Comparison of ENCODE assay signal across 29 cellular contexts in the genomic region with DNA sequence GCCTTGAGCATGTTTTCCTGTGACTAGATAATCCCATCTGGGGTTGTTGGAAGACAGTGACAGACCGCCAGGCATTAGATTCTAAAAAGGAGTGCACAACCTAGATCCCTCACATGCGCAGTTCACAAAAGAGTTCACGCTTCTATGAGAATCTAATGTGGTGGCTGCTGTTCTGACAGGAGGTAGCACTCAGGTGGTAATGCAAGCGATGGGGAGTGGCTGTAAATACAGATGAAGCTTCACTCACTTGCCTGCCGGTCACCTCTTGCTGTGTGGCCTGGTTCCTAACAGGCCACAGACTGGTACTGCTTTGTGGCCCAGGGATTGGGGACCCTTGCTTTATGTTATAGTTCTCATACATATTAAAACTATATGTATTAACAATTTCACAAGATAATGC.
"Had no signal": no experiment of that assay in that cellular context is flagged by ENCODE, and none has a peak within 500 bp of the region (broad histone marks: within the 10 kb centered on the region; RNA-seq: fewer than 3 reads in every experiment).

No MANE protein-coding gene starts in this region.

- H3K4me3 ChIP-seq: stomach, suprapubic skin, testis, thoracic aorta, thyroid gland, tibial artery, tibial nerve, transverse colon, upper lobe of left lung, upper lobe of right lung, uterus, vagina had no signal

- H3K27ac Mint-ChIP-seq: stimulated activated effector memory CD8-positive, alpha-beta T cell treated with anti-CD3 and anti-CD28 coated beads, Interleukin-12 subunit alpha, Interleukin-12 subunit beta, amount 100 ng/mL, for 72 hours; stimulated activated memory B cell treated with anti-CD40 and anti-IgM and Interleukin-4, amounts not matched to agents 10 μg/mL and 1 μg/mL and 100 μg/mL, for 72 hours; stimulated activated naive B cell treated with anti-CD40 and anti-IgM and Interleukin-4, amounts not matched to agents 10 μg/mL and 1 μg/mL and 100 μg/mL, for 72 hours; stimulated activated naive CD8-positive, alpha-beta T cell treated with anti-CD3 and anti-CD28 coated beads, Interleukin-15, amount 100 ng/mL, for 72 hours; stimulated activated naive CD8-positive, alpha-beta T cell treated with anti-CD3 and anti-CD28 coated beads, Interleukin-15, Interleukin-2, amounts not matched to agents 100 ng/mL and 50 ng/mL, for 24 hours; type B pancreatic cell had no signal

- H3K4me3 Mint-ChIP-seq: stimulated activated effector memory CD8-positive, alpha-beta T cell treated with anti-CD3 and anti-CD28 coated beads, Interleukin-12 subunit alpha, Interleukin-12 subunit beta, amount 100 ng/mL, for 72 hours; stimulated activated memory B cell treated with anti-CD40 and anti-IgM and Interleukin-4, amounts not matched to agents 10 μg/mL and 1 μg/mL and 100 μg/mL, for 72 hours; stimulated activated naive B cell treated with anti-CD40 and anti-IgM and Interleukin-4, amounts not matched to agents 10 μg/mL and 1 μg/mL and 100 μg/mL, for 72 hours; stimulated activated naive CD8-positive, alpha-beta T cell treated with anti-CD3 and anti-CD28 coated beads, Interleukin-15, amount 100 ng/mL, for 72 hours; stimulated activated naive CD8-positive, alpha-beta T cell treated with anti-CD3 and anti-CD28 coated beads, Interleukin-15, Interleukin-2, amounts not matched to agents 100 ng/mL and 50 ng/mL, for 24 hours; type B pancreatic cell had no signal

- FAIRE-seq: urothelium cell line had no signal

- H3K27me3 ChIP-seq: stomach, suprapubic skin, testis, thyroid gland, tibial artery, tibial nerve, transverse colon, upper lobe of left lung, upper lobe of right lung, uterus, vagina had no signal

- H3K36me3 ChIP-seq: stomach, suprapubic skin, thoracic aorta, thyroid gland, tibial artery, tibial nerve, transverse colon, upper lobe of left lung, upper lobe of right lung, uterus, vagina had no signal

- ATAC-seq: stimulated activated effector memory CD8-positive, alpha-beta T cell treated with anti-CD3 and anti-CD28 coated beads, Interleukin-12 subunit alpha, Interleukin-12 subunit beta, amount 100 ng/mL, for 72 hours; stimulated activated memory B cell treated with anti-CD40 and anti-IgM and Interleukin-4, amounts not matched to agents 10 μg/mL and 1 μg/mL and 100 μg/mL, for 72 hours; stimulated activated naive B cell treated with anti-CD40 and anti-IgM and Interleukin-4, amounts not matched to agents 10 μg/mL and 1 μg/mL and 100 μg/mL, for 72 hours; stimulated activated naive CD8-positive, alpha-beta T cell treated with anti-CD3 and anti-CD28 coated beads, Interleukin-15, amount 100 ng/mL, for 72 hours; stimulated activated naive CD8-positive, alpha-beta T cell treated with anti-CD3 and anti-CD28 coated beads, Interleukin-15, Interleukin-2, amounts not matched to agents 100 U/mL and 50 U/mL, for 24 hours; upper lobe of right lung had no signal

- H3K4me1 ChIP-seq: stomach, suprapubic skin, testis, thyroid gland, tibial artery, tibial nerve, transverse colon, upper lobe of left lung, upper lobe of right lung, uterus, vagina had no signal

- H3K9me3 Mint-ChIP-seq: stimulated activated memory B cell treated with anti-CD40 and anti-IgM and Interleukin-4, amounts not matched to agents 10 μg/mL and 1 μg/mL and 100 μg/mL, for 72 hours; stimulated activated naive B cell treated with anti-CD40 and anti-IgM and Interleukin-4, amounts not matched to agents 10 μg/mL and 1 μg/mL and 100 μg/mL, for 72 hours; stimulated activated naive CD8-positive, alpha-beta T cell treated with anti-CD3 and anti-CD28 coated beads, Interleukin-15, Interleukin-2, amounts not matched to agents 100 ng/mL and 50 ng/mL, for 24 hours had no signal

- DNase-seq: stimulated activated CD4-positive, alpha-beta T cell treated with anti-CD3 and anti-CD28 coated beads, Interleukin-2, amount 100 ng/mL, for 48 hours; stimulated activated CD4-positive, alpha-beta T cell treated with anti-CD3 and anti-CD28 coated beads, Interleukin-4, amount 100 ng/mL, for 1 hour; stimulated activated CD4-positive, alpha-beta T cell treated with anti-CD3 and anti-CD28 coated beads, Interleukin-4, amount 100 ng/mL, for 24 hours; stimulated activated CD4-positive, alpha-beta T cell treated with anti-CD3 and anti-CD28 coated beads, Interleukin-4, amount 100 ng/mL, for 4 hours; stimulated activated CD8-positive, alpha-beta memory T cell treated with anti-CD3 and anti-CD28 coated beads, Interleukin-4, amount 100 ng/mL, for 48 hours; stimulated activated naive B cell treated with anti-CD40 and anti-IgM and Interleukin-4, amounts not matched to agents 10 μg/mL and 1 μg/mL and 100 μg/mL, for 72 hours; stimulated activated naive CD4-positive, alpha-beta T cell; stimulated activated naive CD4-positive, alpha-beta T cell treated with Interleukin-2 at 50 U/mL for 16 hours; stimulated activated naive CD8-positive, alpha-beta T cell treated with anti-CD3 and anti-CD28 coated beads, Interleukin-15, amount 100 ng/mL, for 72 hours; stimulated activated naive CD8-positive, alpha-beta T cell treated with anti-CD3 and anti-CD28 coated beads, Interleukin-15, Interleukin-2, amounts not matched to agents 100 U/mL and 50 U/mL, for 24 hours; stomach; substantia nigra; testis; thyroid gland; tibial artery; transverse colon; trophoblast cell; upper lobe of left lung; upper lobe of right lung; uterus had no signal

- H3K4me1 Mint-ChIP-seq: stimulated activated effector memory CD8-positive, alpha-beta T cell treated with anti-CD3 and anti-CD28 coated beads, Interleukin-12 subunit alpha, Interleukin-12 subunit beta, amount 100 ng/mL, for 72 hours; stimulated activated memory B cell treated with anti-CD40 and anti-IgM and Interleukin-4, amounts not matched to agents 10 μg/mL and 1 μg/mL and 100 μg/mL, for 72 hours; stimulated activated naive B cell treated with anti-CD40 and anti-IgM and Interleukin-4, amounts not matched to agents 10 μg/mL and 1 μg/mL and 100 μg/mL, for 72 hours; stimulated activated naive CD8-positive, alpha-beta T cell treated with anti-CD3 and anti-CD28 coated beads, Interleukin-15, amount 100 ng/mL, for 72 hours had no signal

- H3K36me3 Mint-ChIP-seq: stimulated activated effector memory CD8-positive, alpha-beta T cell treated with anti-CD3 and anti-CD28 coated beads, Interleukin-12 subunit alpha, Interleukin-12 subunit beta, amount 100 ng/mL, for 72 hours; stimulated activated memory B cell treated with anti-CD40 and anti-IgM and Interleukin-4, amounts not matched to agents 10 μg/mL and 1 μg/mL and 100 μg/mL, for 72 hours; stimulated activated naive B cell treated with anti-CD40 and anti-IgM and Interleukin-4, amounts not matched to agents 10 μg/mL and 1 μg/mL and 100 μg/mL, for 72 hours; type B pancreatic cell had no signal

- H3K27me3 Mint-ChIP-seq: stimulated activated memory B cell treated with anti-CD40 and anti-IgM and Interleukin-4, amounts not matched to agents 10 μg/mL and 1 μg/mL and 100 μg/mL, for 72 hours; stimulated activated naive B cell treated with anti-CD40 and anti-IgM and Interleukin-4, amounts not matched to agents 10 μg/mL and 1 μg/mL and 100 μg/mL, for 72 hours; stimulated activated naive CD8-positive, alpha-beta T cell treated with anti-CD3 and anti-CD28 coated beads, Interleukin-15, amount 100 ng/mL, for 72 hours; stimulated activated naive CD8-positive, alpha-beta T cell treated with anti-CD3 and anti-CD28 coated beads, Interleukin-15, Interleukin-2, amounts not matched to agents 100 ng/mL and 50 ng/mL, for 24 hours; type B pancreatic cell had no signal

- H3K9me3 ChIP-seq: suprapubic skin, testis, thoracic aorta, thyroid gland, tibial artery, tibial nerve, transverse colon, upper lobe of left lung, upper lobe of right lung, uterus, vagina had no signal

- H3K27ac ChIP-seq: stomach, suprapubic skin, testis, thoracic aorta, thyroid gland, tibial artery, tibial nerve, transverse colon, upper lobe of left lung, upper lobe of right lung, uterus, vagina had no signal
